In the genomic region with DNA sequence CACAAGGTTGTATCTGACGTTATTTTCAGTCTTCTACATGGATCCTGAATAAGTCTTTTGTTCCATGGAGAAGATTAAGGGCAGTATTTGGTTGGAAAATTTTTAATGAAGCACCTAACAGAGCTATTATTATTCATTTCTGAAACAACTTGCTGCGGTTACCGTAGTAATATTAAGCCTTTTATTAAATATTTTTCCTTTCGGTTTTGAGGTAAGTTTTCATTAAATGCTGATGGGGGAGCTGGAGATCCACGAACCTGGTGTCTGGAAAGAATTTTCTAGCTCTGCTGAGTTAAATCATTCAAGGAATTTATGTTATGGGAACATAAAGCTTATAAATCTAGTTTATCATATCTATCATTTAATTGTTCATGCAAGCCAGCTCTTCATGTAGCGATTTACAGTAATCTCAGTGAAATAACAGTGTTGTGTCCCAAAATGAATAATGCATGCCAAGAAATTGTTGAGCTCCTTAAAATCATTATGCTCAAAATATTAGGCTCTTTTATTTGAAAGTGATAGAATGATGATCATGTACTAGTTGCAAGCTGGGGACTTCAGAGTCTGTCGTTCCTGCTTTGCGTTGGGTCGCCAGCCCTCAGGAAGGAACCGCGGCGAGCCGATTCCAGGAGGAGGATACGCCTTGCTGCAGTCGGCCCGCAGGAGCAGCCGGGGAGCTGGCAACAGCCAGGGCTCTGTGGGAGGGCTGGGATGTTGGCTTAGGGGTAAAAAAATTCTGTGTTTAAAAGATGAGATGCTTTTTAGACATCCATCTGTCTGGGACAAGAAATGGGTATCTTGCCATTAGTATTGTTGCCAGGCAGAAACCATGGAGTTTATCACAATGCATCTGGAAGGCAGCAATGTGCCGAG, we compare ENCODE assay signal across 9 cellular contexts.
DNase-seq lines count a peak whose midpoint lies in the region; ATAC-seq and TF ChIP-seq lines count a peak whose summit lies in the region.
"Had no signal": no experiment of that assay in that cellular context is flagged by ENCODE, and none has a peak within 500 bp of the region (broad histone marks: within the 10 kb centered on the region; RNA-seq: fewer than 3 reads in every experiment).

No MANE protein-coding gene starts in this region.

- H3K9ac ChIP-seq in liver (ENCODE audit: low read depth in 1 of 2, low read length in 2 of 2) = peak overlapping the region; percentile 1 to 21

- H3K9me3 ChIP-seq in liver (ENCODE audit: control insufficient read depth in 4 of 4, low read length in 3 of 4) (no peaks in the 10 kb centered on the region), thoracic aorta (no peaks in the 10 kb centered on the region)
- H3K9me3 ChIP-seq: upper lobe of left lung had no signal

- peak; percentile 44 for TF ChIP-seq CTCF in liver (IDR thresholded peaks at IDR 0.05; ENCODE audit: low read depth, low read length, missing input control)
- TF ChIP-seq CTCF in thoracic aorta (IDR thresholded peaks at IDR 0.05) = no peak
- TF ChIP-seq CTCF in GM13977 (IDR thresholded peaks at IDR 0.05; ENCODE audit: extremely low read depth, insufficient read depth, missing control alignments) = no peak

- H3K36me3 Mint-ChIP-seq in activated naive CD8-positive, alpha-beta T cell treated with anti-CD3 and anti-CD28 coated beads, Interleukin-2, amount 50 U/mL, for 24 hours (ENCODE audit: low read depth) = peaks cover 22% of the 10 kb centered on the region

- H3K36me3 ChIP-seq in liver (ENCODE audit: control insufficient read depth in 4 of 4, insufficient read depth in 3 of 4, low read depth in 1 of 4, low read length in 3 of 4) (no peaks in the 10 kb centered on the region), thoracic aorta (no peaks in the 10 kb centered on the region)
- H3K36me3 ChIP-seq: upper lobe of left lung had no signal

- no peaks in the 10 kb centered on the region for H3K9me3 Mint-ChIP-seq in activated naive CD8-positive, alpha-beta T cell treated with anti-CD3 and anti-CD28 coated beads, Interleukin-2, amount 50 U/mL, for 24 hours

- in situ Hi-C loops in GM13977 (cut with MboI; ENCODE audit: low pct_unique_long_range_greater_than_20kb, low sequenced_read_pairs, unreplicated experiment) = no loop called here

- no peaks in the 10 kb centered on the region for H3K27me3 Mint-ChIP-seq in activated naive CD8-positive, alpha-beta T cell treated with anti-CD3 and anti-CD28 coated beads, Interleukin-2, amount 50 U/mL, for 24 hours
- H3K27me3 Mint-ChIP-seq: activated naive CD8-positive, alpha-beta T cell had no signal

- peak overlapping the region in 1 of 2 donors; percentile 10 for H3K27ac ChIP-seq in liver (ENCODE audit: low read depth in 1 of 2, low read length in 2 of 2)
- no peak overlapping the region for H3K27ac ChIP-seq in thoracic aorta

- no peak for ATAC-seq in thoracic aorta (ENCODE audit: insufficient number of reproducible peaks, low FRiP score, low read depth)
- ATAC-seq in activated naive CD8-positive, alpha-beta T cell treated with anti-CD3 and anti-CD28 coated beads, Interleukin-2, amount 50 U/mL, for 24 hours = no peak

- no peaks in the 10 kb centered on the region for H3K27me3 ChIP-seq in liver (ENCODE audit: control insufficient read depth in 4 of 4, insufficient read depth in 4 of 4, low read length in 3 of 4)
- no peaks in the 10 kb centered on the region for H3K27me3 ChIP-seq in thoracic aorta (replicated peaks; ENCODE audit: insufficient read depth)
- H3K27me3 ChIP-seq: upper lobe of left lung had no signal

- DNase-seq in NCI-H1694 (lab: John Stamatoyannopoulos, UW) = peak; percentile 47
- DNase-seq in dermis blood vessel endothelial cell = peak; percentile 63
- no peak for DNase-seq in thoracic aorta (ENCODE audit: low spot score)
- no peak for DNase-seq in epidermal melanocyte (ENCODE audit: insufficient read length, low spot score)
- no peak for DNase-seq in activated naive CD8-positive, alpha-beta T cell treated with anti-CD3 and anti-CD28 coated beads, Interleukin-2, amount 50 U/mL, for 24 hours
- no peak for DNase-seq in GM13977 (ENCODE audit: low spot score)

- no peaks in the 10 kb centered on the region for H3K4me1 ChIP-seq in liver (ENCODE audit: control insufficient read depth in 4 of 4, insufficient read depth in 4 of 4, low read length in 3 of 4)
- peaks cover 0 to 7% of the 10 kb centered on the region in 2 donors for H3K4me1 ChIP-seq in thoracic aorta (ENCODE audit: control insufficient read depth in 1 of 2, low read depth in 2 of 2)

- H3K27ac Mint-ChIP-seq in activated naive CD8-positive, alpha-beta T cell treated with anti-CD3 and anti-CD28 coated beads, Interleukin-2, amount 50 U/mL, for 24 hours = no peak overlapping the region
- H3K27ac Mint-ChIP-seq: activated naive CD8-positive, alpha-beta T cell had no signal

- peak; percentile 75 to 77 for TF ChIP-seq RAD21 in liver (IDR thresholded peaks at IDR 0.05)

- 71% methylated on average over 18 of the region's 18 CpGs for WGBS in liver

- no peak overlapping the region for H3K4me3 Mint-ChIP-seq in activated naive CD8-positive, alpha-beta T cell treated with anti-CD3 and anti-CD28 coated beads, Interleukin-2, amount 50 U/mL, for 24 hours
- H3K4me3 Mint-ChIP-seq: activated naive CD8-positive, alpha-beta T cell had no signal

- peaks cover 22% of the 10 kb centered on the region for H3K4me1 Mint-ChIP-seq in activated naive CD8-positive, alpha-beta T cell treated with anti-CD3 and anti-CD28 coated beads, Interleukin-2, amount 50 U/mL, for 24 hours

- H3K4me3 ChIP-seq in liver (ENCODE audit: low read depth in 1 of 3, low read length in 3 of 3) (no peak overlapping the region), thoracic aorta (peak overlapping the region; percentile 32)
- H3K4me3 ChIP-seq: upper lobe of left lung had no signal

TF ChIP-seq in liver, 16 proteins besides CTCF, POLR2A, EP300 and RAD21:
- TF ChIP-seq HNF4A (conservative IDR thresholded peaks at IDR 0.05) (no peak), FOXA1 (IDR thresholded peaks at IDR 0.05) (no peak)

Comparison
In these comparisons a context has a peak if more than half of its experiments do, and no peak if none do; other contexts are left out.
1. DNase-seq: peak in NCI-H1694 (single experiment) and dermis blood vessel endothelial cell (single experiment); none in thoracic aorta (single experiment), epidermal melanocyte (single experiment), activated naive CD8-positive, alpha-beta T cell treated with anti-CD3 and anti-CD28 coated beads, Interleukin-2, amount 50 U/mL, for 24 hours (single experiment) and GM13977 (single experiment).